9 cellular contexts compared by ENCODE assay signal in the genomic region with DNA sequence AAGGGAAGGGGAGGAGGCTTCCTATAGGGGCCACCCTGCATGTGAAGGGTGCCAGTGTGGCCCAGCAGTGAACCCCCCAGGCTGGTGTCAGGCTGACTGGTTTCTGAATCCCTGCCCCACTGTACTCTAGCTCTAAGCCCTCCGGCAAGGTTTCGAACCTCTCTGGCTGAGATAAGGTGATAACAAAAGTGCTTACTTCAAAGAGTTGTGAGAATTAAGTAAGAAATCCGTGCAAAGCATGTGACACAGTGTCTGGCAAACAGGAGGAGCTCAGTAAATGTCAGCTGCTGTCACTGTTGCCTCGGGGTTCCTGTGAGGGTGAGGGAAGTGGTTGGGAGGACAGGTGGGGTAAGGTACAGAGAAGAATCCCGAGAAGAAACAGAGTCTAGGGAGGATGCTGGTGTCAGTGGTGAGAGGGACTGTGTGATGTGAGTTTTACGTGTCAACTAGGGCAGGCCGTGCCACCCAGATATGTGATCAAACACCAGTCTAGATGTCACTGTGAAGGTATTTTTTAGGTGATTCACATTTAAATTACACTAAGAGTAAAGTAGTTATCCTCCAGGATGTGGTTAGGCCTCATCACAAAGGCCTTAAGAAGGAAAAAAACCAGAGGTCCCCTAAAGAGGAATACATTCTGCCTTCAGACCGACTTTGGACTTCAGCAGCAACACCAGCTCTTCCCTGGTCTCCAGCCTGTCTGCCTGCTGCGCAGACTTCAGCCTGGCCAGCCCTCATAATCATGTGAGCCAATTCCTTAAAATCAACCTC.
DNase-seq lines count a peak whose midpoint lies in the region; TF ChIP-seq lines count a peak whose summit lies in the region.
"Had no signal": no experiment of that assay in that cellular context is flagged by ENCODE, and none has a peak within 500 bp of the region (broad histone marks: within the 10 kb centered on the region; RNA-seq: fewer than 3 reads in every experiment).

No MANE protein-coding gene starts in this region.

- no peak for DNase-seq in MM.1S
- peak; percentile 14 for DNase-seq in activated T-cell treated with anti-CD3 and anti-CD28 coated beads for 4 hours
- peak; percentile 34 for DNase-seq in hepatocyte (ENCODE audit: low spot score)
- peak; percentile 10 for DNase-seq in stimulated activated CD8-positive, alpha-beta memory T cell treated with anti-CD3 and anti-CD28 coated beads, Interleukin-12 subunit alpha, Interleukin-12 subunit beta, amount 100 ng/mL, for 4 hours (ENCODE audit: low read depth)
- DNase-seq in AG08396 (ENCODE audit: low spot score): no peak
- no peak for DNase-seq in NCI-H510A (lab: John Stamatoyannopoulos, UW)
- DNase-seq in thyroid gland: no peak
- DNase-seq in NCI-H1417 treated with DMSO at 0.1 percent for 48 hours (lab: John Stamatoyannopoulos, UW): no peak
- DNase-seq: SHP77 treated with DMSO at 0.1 percent for 48 hours had no signal

- TF ChIP-seq CTCF in MM.1S (IDR thresholded peaks at IDR 0.05; ENCODE audit: low read length) (no peak), hepatocyte (IDR thresholded peaks at IDR 0.05; ENCODE audit: poor library complexity) (no peak), thyroid gland (IDR thresholded peaks at IDR 0.05) (no peak)

- no peak overlapping the region for H3K4me3 ChIP-seq in MM.1S (ENCODE audit: low read length)
- no peak overlapping the region for H3K4me3 ChIP-seq in hepatocyte
- no peak overlapping the region for H3K4me3 ChIP-seq in thyroid gland (replicated peaks in 1 of 3)

- H3K4me1 ChIP-seq in MM.1S (ENCODE audit: low read length) (no peaks in the 10 kb centered on the region), hepatocyte (ENCODE audit: insufficient read depth) (peaks cover 10% of the 10 kb centered on the region), thyroid gland (no peaks in the 10 kb centered on the region)

- H3K27ac ChIP-seq in MM.1S (ENCODE audit: low read length): no peak overlapping the region
- H3K27ac ChIP-seq in hepatocyte: peak overlapping the region; percentile 79
- no peak overlapping the region for H3K27ac ChIP-seq in thyroid gland

- no peak overlapping the region for H3K9ac ChIP-seq in MM.1S (ENCODE audit: low read length)

- no peaks in the 10 kb centered on the region for H3K27me3 ChIP-seq in MM.1S (replicated peaks; ENCODE audit: insufficient read depth, low read length)
- H3K27me3 ChIP-seq in hepatocyte: no peaks in the 10 kb centered on the region
- no peaks in the 10 kb centered on the region for H3K27me3 ChIP-seq in thyroid gland

- H4K20me1 ChIP-seq in MM.1S (ENCODE audit: insufficient read depth, low read length) (no peaks in the 10 kb centered on the region), hepatocyte (ENCODE audit: insufficient read depth, poor library complexity, severe bottlenecking) (no peaks in the 10 kb centered on the region)

- no peaks in the 10 kb centered on the region for H3K9me3 ChIP-seq in MM.1S (replicated peaks; ENCODE audit: insufficient read depth, low read length)
- no peaks in the 10 kb centered on the region for H3K9me3 ChIP-seq in hepatocyte (ENCODE audit: low read depth)
- H3K9me3 ChIP-seq in thyroid gland: no peaks in the 10 kb centered on the region

- no peak for TF ChIP-seq POLR2A in thyroid gland (IDR thresholded peaks at IDR 0.05)

- H3K79me2 ChIP-seq in MM.1S (ENCODE audit: low read length) (no peaks in the 10 kb centered on the region), hepatocyte (no peaks in the 10 kb centered on the region)

- H2AFZ ChIP-seq in MM.1S (ENCODE audit: low read length) (0 out of 2 replicates have a peak overlapping the region, but pooled peaks have one; percentile 1), hepatocyte (peak overlapping the region; percentile 38)

- H3K36me3 ChIP-seq in MM.1S (replicated peaks; ENCODE audit: insufficient read depth, low read length) (no peaks in the 10 kb centered on the region), hepatocyte (replicated peaks; ENCODE audit: insufficient read depth, low read depth) (no peaks in the 10 kb centered on the region), thyroid gland (no peaks in the 10 kb centered on the region)

- intact Hi-C loops in thyroid gland (cut with DNase I): no loop called here

- WGBS in hepatocyte (ENCODE audit: low lambda C conversion rate, missing lambda C conversion rate): 34% methylated on average over 9 of the region's 9 CpGs
- 71% methylated on average over 9 of the region's 9 CpGs for WGBS in thyroid gland, 2 donors

- H3K9me2 ChIP-seq in MM.1S (replicated peaks; ENCODE audit: insufficient read depth, low read length): no peaks in the 10 kb centered on the region
- H3K9me2 ChIP-seq in hepatocyte (replicated peaks; ENCODE audit: insufficient read depth): no peaks in the 10 kb centered on the region

- no peak overlapping the region for H3K4me2 ChIP-seq in MM.1S (ENCODE audit: low read depth, low read length)
- peak overlapping the region; percentile 3 for H3K4me2 ChIP-seq in hepatocyte

- H3F3A ChIP-seq in MM.1S (ENCODE audit: insufficient read depth, low read length): no peaks in the 10 kb centered on the region

Comparison
In these comparisons a context has a peak if more than half of its experiments do, and no peak if none do; other contexts are left out.
1. DNase-seq: peak in activated T-cell treated with anti-CD3 and anti-CD28 coated beads for 4 hours (single experiment), hepatocyte (single experiment) and stimulated activated CD8-positive, alpha-beta memory T cell treated with anti-CD3 and anti-CD28 coated beads, Interleukin-12 subunit alpha, Interleukin-12 subunit beta, amount 100 ng/mL, for 4 hours (single experiment); none in MM.1S (single experiment), AG08396 (single experiment), NCI-H510A (single experiment), thyroid gland (0 of 2) and NCI-H1417 treated with DMSO at 0.1 percent for 48 hours (single experiment).